In genomic region chr4:55512077-55512476, GRCh38 we compare ENCODE assay signal across 21 cellular contexts. TPM values are rescaled to one million over a fixed set of nuclear protein-coding genes. Genes with fewer than 3 reads are reported as not detected.
DNase-seq lines count a peak whose midpoint lies in the region; ATAC-seq, FAIRE-seq and TF ChIP-seq lines count a peak whose summit lies in the region.
"Had no signal": no experiment of that assay in that cellular context is flagged by ENCODE, and none has a peak within 500 bp of the region (broad histone marks: within the 10 kb centered on the region; RNA-seq: fewer than 3 reads in every experiment).

No MANE protein-coding gene starts in this region.

- peaks cover 12% of the 10 kb centered on the region for H3K9me3 Mint-ChIP-seq in activated CD4-positive, alpha-beta T cell treated with anti-CD3 and anti-CD28 coated beads, Interleukin-2, amount 10 ng/mL, durations not matched to agents 24 days and 14 days
- H3K9me3 Mint-ChIP-seq: CD4-positive, alpha-beta memory T cell had no signal

- ATAC-seq in GM12878, result no peak

- CTCF ChIA-PET in HEK293 (lab: Yijun Ruan, JAX) (no interaction called here), GM12878 (lab: Yijun Ruan, JAX) (no interaction called here)

- no peak overlapping the region for H2AFZ ChIP-seq in GM12878 (ENCODE audit: control insufficient read depth, low read depth, low read length)

- WGBS in GM12878 (ENCODE audit: insufficient coverage, insufficient replicate concordance, low lambda C conversion rate, missing lambda C conversion rate), result 97% methylated on average over 1 of the region's 1 CpG
- 97% methylated on average over 1 of the region's 1 CpG for WGBS in thyroid gland, 2 donors

- no peak for TF ChIP-seq POLR2A in GM12878 (IDR thresholded peaks at IDR 0.05; ENCODE audit: low read depth, low read length)
- no peak for TF ChIP-seq POLR2A in thyroid gland (IDR thresholded peaks at IDR 0.05)

- no peak for TF ChIP-seq CTCF in HEK293 (tag by site-specific recombination; IDR thresholded peaks at IDR 0.05)
- TF ChIP-seq CTCF in GM12878 (IDR thresholded peaks at IDR 0.05 in 2 of 3, conservative IDR thresholded peaks at IDR 0.05 in 1 of 3; ENCODE audit: control insufficient read depth in 2 of 3, extremely low read depth in 1 of 3, insufficient read depth in 1 of 3, low read depth in 3 of 3, low read length in 3 of 3), result no peak
- TF ChIP-seq CTCF in epithelial cell of esophagus (IDR thresholded peaks at IDR 0.05; ENCODE audit: insufficient read depth, low read depth, low read length, missing control alignments), result no peak
- no peak for TF ChIP-seq CTCF in thyroid gland (IDR thresholded peaks at IDR 0.05)

- peaks cover 0 to 7% of the 10 kb centered on the region in 2 experiments; a peak in 1 of 3 replicates for H3K36me3 ChIP-seq in HEK293 (ENCODE audit: control insufficient read depth in 2 of 2, insufficient read depth in 1 of 2, low read length in 2 of 2)
- no peaks in the 10 kb centered on the region for H3K36me3 ChIP-seq in GM12878 (ENCODE audit: control insufficient read depth in 2 of 2, insufficient read depth in 2 of 2, low read length in 1 of 2)
- peaks cover 0 to 4% of the 10 kb centered on the region in 2 donors for H3K36me3 ChIP-seq in thyroid gland
- H3K36me3 ChIP-seq: BE2C had no signal

- no peaks in the 10 kb centered on the region for H3K4me1 ChIP-seq in HEK293 (ENCODE audit: control insufficient read depth, insufficient read depth, low read length)
- no peaks in the 10 kb centered on the region for H3K4me1 ChIP-seq in GM12878 (ENCODE audit: control insufficient read depth, insufficient read depth, low read length)
- H3K4me1 ChIP-seq in thyroid gland, result peaks cover 0 to 3% of the 10 kb centered on the region in 2 donors
- H3K4me1 ChIP-seq: BE2C, BLaER1, Caco-2 had no signal

- BruUV-seq in GM12878 (replicated peaks; lab: Mats Ljungman, UMichigan), result no TSS peak

- TF ChIP-seq EP300 in GM12878 (IDR thresholded peaks at IDR 0.05; ENCODE audit: borderline replicate concordance in 1 of 2, control insufficient read depth in 1 of 2, low read depth in 2 of 2, low read length in 2 of 2), result no peak

- H3K27ac ChIP-seq in HEK293 (ENCODE audit: extremely low read depth, low read depth, low read length) (no peak overlapping the region), GM12878 (ENCODE audit: control insufficient read depth, insufficient read depth) (no peak overlapping the region), thyroid gland (no peak overlapping the region)
- H3K27ac ChIP-seq: BLaER1 had no signal

- H3K27me3 ChIP-seq in GM12878 (replicated peaks in 1 of 2; ENCODE audit: control insufficient read depth in 2 of 2, insufficient read depth in 2 of 2, low read length in 1 of 2) (no peaks in the 10 kb centered on the region), thyroid gland (no peaks in the 10 kb centered on the region)
- H3K27me3 ChIP-seq: BE2C, BLaER1 had no signal

- H3K27me3 Mint-ChIP-seq in activated CD4-positive, alpha-beta T cell treated with anti-CD3 and anti-CD28 coated beads, Interleukin-2, amount 10 ng/mL, durations not matched to agents 24 days and 14 days, result no peaks in the 10 kb centered on the region
- H3K27me3 Mint-ChIP-seq: CD4-positive, alpha-beta memory T cell; CD4-positive, CD25-positive, alpha-beta regulatory T cell had no signal

- H4K20me1 ChIP-seq in GM12878 (ENCODE audit: control insufficient read depth, insufficient read depth), result no peaks in the 10 kb centered on the region
- H4K20me1 ChIP-seq: BLaER1 had no signal

- H3K4me3 Mint-ChIP-seq in activated CD4-positive, alpha-beta T cell treated with anti-CD3 and anti-CD28 coated beads, Interleukin-2, amount 10 ng/mL, durations not matched to agents 24 days and 14 days, result no peak overlapping the region
- H3K4me3 Mint-ChIP-seq: CD14-positive monocyte; CD4-positive, CD25-positive, alpha-beta regulatory T cell had no signal

- TF ChIP-seq RAD21 in GM12878 (IDR thresholded peaks at IDR 0.05; ENCODE audit: insufficient read depth, low read depth, low read length), result no peak

- H3K4me2 ChIP-seq in GM12878 (ENCODE audit: control insufficient read depth, insufficient read depth), result no peak overlapping the region
- H3K4me2 ChIP-seq: BLaER1 had no signal

- H3K27ac Mint-ChIP-seq in activated CD4-positive, alpha-beta T cell treated with anti-CD3 and anti-CD28 coated beads, Interleukin-2, amount 10 ng/mL, durations not matched to agents 24 days and 14 days, result no peak overlapping the region

- intact Hi-C loops in GM12878 (cut with micrococcal nuclease; ENCODE audit: unreplicated experiment) (no loop called here), thyroid gland (cut with DNase I) (no loop called here)
- intact Hi-C loops in activated CD4-positive, alpha-beta T cell treated with anti-CD3 and anti-CD28 coated beads, Interleukin-2, amount 10 ng/mL, durations not matched to agents 24 days and 14 days (cut with micrococcal nuclease), result no loop called here

- no peak overlapping the region for H3K9ac ChIP-seq in GM12878 (ENCODE audit: control insufficient read depth, insufficient read depth, low read length)
- H3K9ac ChIP-seq: BLaER1 had no signal

- no peak overlapping the region for H3K4me3 ChIP-seq in HEK293 (ENCODE audit: low read depth, low read length)
- no peak overlapping the region for H3K4me3 ChIP-seq in GM12878
- no peak overlapping the region for H3K4me3 ChIP-seq in epithelial cell of esophagus (ENCODE audit: low read length)
- no peak overlapping the region for H3K4me3 ChIP-seq in thyroid gland (replicated peaks in 1 of 3)
- H3K4me3 ChIP-seq: BLaER1 had no signal

- POLR2A ChIA-PET in HEK293 (lab: Yijun Ruan, JAX) (no interaction called here), GM12878 (lab: Charles Lee) (no interaction called here)

- SMC1A ChIA-PET in GM12878 (lab: Charles Lee; ENCODE audit: uncharacterized antibody, unreplicated experiment), result no interaction called here

- peaks cover 9% of the 10 kb centered on the region for H3K4me1 Mint-ChIP-seq in activated CD4-positive, alpha-beta T cell treated with anti-CD3 and anti-CD28 coated beads, Interleukin-2, amount 10 ng/mL, durations not matched to agents 24 days and 14 days

- in situ Hi-C loops in GM12878 (cut with MboI), result no loop called here

- RAD21 ChIA-PET in GM12878 (lab: Charles Lee; ENCODE audit: unreplicated experiment), result no interaction called here

- no peaks in the 10 kb centered on the region for H3K9me3 ChIP-seq in HEK293 (ENCODE audit: control insufficient read depth, insufficient read depth, low read depth, low read length)
- H3K9me3 ChIP-seq in GM12878 (replicated peaks; ENCODE audit: control insufficient read depth, insufficient read depth, low read length), result no peaks in the 10 kb centered on the region
- no peaks in the 10 kb centered on the region for H3K9me3 ChIP-seq in thyroid gland
- H3K9me3 ChIP-seq: BE2C, Caco-2 had no signal

- H3K79me2 ChIP-seq in GM12878 (ENCODE audit: control insufficient read depth, insufficient read depth, low read length), result peaks cover 2% of the 10 kb centered on the region; the same call in 1 of the 2 replicates

- no peak for DNase-seq in GM12878 (ENCODE audit: low read depth, low spot score)
- DNase-seq in epithelial cell of esophagus (ENCODE audit: low read depth), result peak; percentile 26
- no peak for DNase-seq in thyroid gland
- no peak for DNase-seq in GF-D8 (lab: John Stamatoyannopoulos, UW)
- no peak for DNase-seq in activated CD4-positive, alpha-beta T cell treated with anti-CD3 and anti-CD28 coated beads, Interleukin-2, amount 10 ng/mL, durations not matched to agents 24 days and 14 days
- DNase-seq: 8988T; ACHN; BE2C; C1 segment of cervical spinal cord; Caco-2; Calu3; CD4-positive, alpha-beta memory T cell; CD4-positive, CD25-positive, alpha-beta regulatory T cell; DMS79 treated with DMSO at 0.1 percent for 48 hours had no signal

- peak; percentile 23 for FAIRE-seq in GM12878 (lab: Jason Lieb, UNC)
- FAIRE-seq: A204.1, G401.6, GM12892, GM18507 had no signal

- H3K36me3 Mint-ChIP-seq in activated CD4-positive, alpha-beta T cell treated with anti-CD3 and anti-CD28 coated beads, Interleukin-2, amount 10 ng/mL, durations not matched to agents 24 days and 14 days (ENCODE audit: low read depth), result peaks cover 2% of the 10 kb centered on the region

TF ChIP-seq in HEK293, 187 proteins besides CTCF, POLR2A, EP300 and RAD21 (continues in another document):
- TF ChIP-seq ZNF776 (tag by site-specific recombination; IDR thresholded peaks at IDR 0.05; ENCODE audit: borderline replicate concordance), result no peak
- TF ChIP-seq FEZF1 (tag by site-specific recombination; IDR thresholded peaks at IDR 0.05), result no peak
- no peak for TF ChIP-seq ZNF302 (tag by site-specific recombination; IDR thresholded peaks at IDR 0.05; ENCODE audit: low read depth)
- peak; percentile 73; the same call in 1 of the 2 replicates for TF ChIP-seq ZNF664 (tag by site-specific recombination; IDR thresholded peaks at IDR 0.05)

TF ChIP-seq in GM12878, 131 proteins besides CTCF, POLR2A, EP300 and RAD21:
- TF ChIP-seq CBFB (IDR thresholded peaks at IDR 0.05; ENCODE audit: low read depth), result no peak
- no peak for TF ChIP-seq CREM (IDR thresholded peaks at IDR 0.05; ENCODE audit: low read depth)

RNA-seq across cellular contexts. Expression of gene CLOCK, which starts 34.6 kb away (rescaled TPM):
- total RNA-seq in GM12878 (2013; cell fraction: nucleolus; rRNA removed), result 43.0 and 43.8 TPM in 2 replicates
- total RNA-seq in GM12878 (2014; rRNA removed) (10.6 and 11.6 TPM in 2 replicates), GM12878 (2014; rRNA removed; fragmentation: Illumina TruSeq; extraction: Trizol) (9.1 and 11.5 TPM in 2 replicates), GM12878 (2021) (8.0 and 10.4 TPM in 2 replicates), thyroid gland (10 to 100 TPM; 26.1 to 60.3 (median 31.6) TPM)
- polyA plus RNA-seq in GM12878 (2011; ENCODE audit: low read depth), result 1.9 TPM
- polyA plus RNA-seq in GM12878 (2011; rRNA removed) (10.3 and 11.7 TPM in 2 replicates), GM12878 (2014; fragmentation: Illumina TruSeq; extraction: Trizol) (7.3 and 10.3 TPM in 2 replicates), GM12878 (2014; fragmentation: Nextera tagmentation; extraction: Ambion mirVana) (1 to 10 TPM; 2.8 to 3.5 TPM), GM12878 (2014; rRNA removed) (5.5 and 6.0 TPM in 2 replicates), GM12878 (2016; fragmentation: Nextera tagmentation; extraction: Ambion mirVana) (10 to 100 TPM; 10.5 to 11.7 TPM)
- polyA plus RNA-seq in GM12878 (2011; cell fraction: cytosol; rRNA removed), result 4.2 and 6.6 TPM in 2 replicates
- polyA plus RNA-seq in GM12878 (2011; cell fraction: nucleus; rRNA removed), result 15.6 and 16.1 TPM in 2 replicates
- polyA plus RNA-seq in GM12878 (2012), result 3.9 and 4.2 TPM in 2 replicates
- polyA minus RNA-seq in GM12878 (2011; rRNA and poly(A)+ RNA removed), result 29.8 and 31.7 TPM in 2 replicates
- polyA minus RNA-seq in GM12878 (2011; cell fraction: cytosol; rRNA and poly(A)+ RNA removed), result 6.1 and 7.2 TPM in 2 replicates
- polyA minus RNA-seq in GM12878 (2011; cell fraction: nucleus; rRNA and poly(A)+ RNA removed), result 27.9 and 36.9 TPM in 2 replicates
- total RNA-seq in activated CD4-positive, alpha-beta T cell treated with anti-CD3 and anti-CD28 coated beads, Interleukin-2, amount 10 ng/mL, durations not matched to agents 24 days and 14 days, result 9.8 and 10.8 TPM in 2 replicates
